23 cellular contexts compared by ENCODE assay signal in the genomic region with DNA sequence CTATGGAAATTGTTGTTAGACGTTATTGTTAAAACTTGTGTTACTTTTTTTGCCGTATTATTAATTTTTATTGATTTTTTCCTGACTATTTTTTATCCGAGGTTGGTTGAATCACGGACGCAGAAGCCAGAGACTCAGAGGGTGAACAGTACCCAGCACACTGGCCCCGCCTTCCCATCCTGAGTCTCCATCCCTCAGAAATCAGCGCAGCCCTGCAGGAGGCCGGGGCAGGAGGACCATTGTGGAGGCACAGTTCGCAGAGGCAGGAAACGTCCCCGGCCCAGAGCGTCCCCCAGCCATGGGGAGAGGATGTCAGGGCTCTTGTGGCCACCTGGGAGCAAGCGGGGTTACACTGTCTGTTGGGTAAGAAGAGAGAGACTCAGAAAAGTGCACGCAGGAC.
A peak's percentile ranks its signal among the peaks of the same experiment; 100 is the strongest.
DNase-seq lines count a peak whose midpoint lies in the region; TF ChIP-seq lines count a peak whose summit lies in the region.
"Had no signal": no experiment of that assay in that cellular context is flagged by ENCODE, and none has a peak within 500 bp of the region (broad histone marks: within the 10 kb centered on the region; RNA-seq: fewer than 3 reads in every experiment).

No MANE protein-coding gene starts in this region.

- H3K36me3 Mint-ChIP-seq in H9 (ENCODE audit: insufficient read depth in 1 of 3, low read depth in 3 of 3), result no peaks in the 10 kb centered on the region
- H3K36me3 Mint-ChIP-seq in endodermal cell (ENCODE audit: low read depth), result no peaks in the 10 kb centered on the region
- H3K36me3 Mint-ChIP-seq in osteocyte (ENCODE audit: unreplicated experiment), result no peaks in the 10 kb centered on the region
- H3K36me3 Mint-ChIP-seq: CD14-positive monocyte; CD4-positive, alpha-beta memory T cell; CD4-positive, CD25-positive, alpha-beta regulatory T cell had no signal

- H3K4me3 Mint-ChIP-seq in H9 (no peak overlapping the region), endodermal cell (no peak overlapping the region), osteocyte (ENCODE audit: unreplicated experiment) (no peak overlapping the region)
- H3K4me3 Mint-ChIP-seq: CD14-positive monocyte; CD4-positive, CD25-positive, alpha-beta regulatory T cell; CD8-positive, alpha-beta memory T cell had no signal

- H3K27me3 Mint-ChIP-seq in H9 (ENCODE audit: low read depth) (peaks cover 2% of the 10 kb centered on the region; the same call in 1 of the 2 replicates), endodermal cell (ENCODE audit: insufficient read depth) (no peaks in the 10 kb centered on the region), osteocyte (ENCODE audit: unreplicated experiment) (peaks cover 5% of the 10 kb centered on the region)
- H3K27me3 Mint-ChIP-seq: CD4-positive, CD25-positive, alpha-beta regulatory T cell had no signal

- no peaks in the 10 kb centered on the region; a peak in 1 of 5 replicates for H3K9me3 Mint-ChIP-seq in H9
- H3K9me3 Mint-ChIP-seq in endodermal cell, result no peaks in the 10 kb centered on the region
- no peaks in the 10 kb centered on the region for H3K9me3 Mint-ChIP-seq in osteocyte (ENCODE audit: unreplicated experiment)
- H3K9me3 Mint-ChIP-seq: CD8-positive, alpha-beta memory T cell had no signal

- H4K20me1 ChIP-seq in H9 (ENCODE audit: control insufficient read depth, insufficient read depth, insufficient read length), result no peaks in the 10 kb centered on the region
- H4K20me1 ChIP-seq: BLaER1 had no signal

- no peak overlapping the region for H2AK5ac ChIP-seq in H9 (ENCODE audit: insufficient read length, low read length)

- H3K4me1 Mint-ChIP-seq in H9 (no peaks in the 10 kb centered on the region), endodermal cell (no peaks in the 10 kb centered on the region), osteocyte (ENCODE audit: unreplicated experiment) (no peaks in the 10 kb centered on the region)
- H3K4me1 Mint-ChIP-seq: CD14-positive monocyte; CD4-positive, CD25-positive, alpha-beta regulatory T cell; CD8-positive, alpha-beta memory T cell had no signal

- no peak overlapping the region for H4K91ac ChIP-seq in H9 (ENCODE audit: insufficient read length, low read depth, low read length)

- no peak overlapping the region for H4K5ac ChIP-seq in H9 (ENCODE audit: insufficient read length, low read depth, low read length)

- no peak overlapping the region for H2BK120ac ChIP-seq in H9 (ENCODE audit: low read depth, low read length, poor library complexity, severe bottlenecking)

- H2AFZ ChIP-seq in H9 (ENCODE audit: low read length), result no peak overlapping the region

- no peaks in the 10 kb centered on the region for H3K23me2 ChIP-seq in H9 (ENCODE audit: insufficient read length, low read depth, low read length, poor library complexity, severe bottlenecking)

- H3K36me3 ChIP-seq in endodermal cell (ENCODE audit: control insufficient read depth, insufficient read depth, low read length), result no peaks in the 10 kb centered on the region
- H3K36me3 ChIP-seq: BE2C, BLaER1 had no signal

- H3K27ac ChIP-seq in H9 (ENCODE audit: insufficient read length, low read depth, low read length), result no peak overlapping the region
- no peak overlapping the region for H3K27ac ChIP-seq in endodermal cell (ENCODE audit: low read depth, low read length)
- H3K27ac ChIP-seq: BLaER1 had no signal

- no peak overlapping the region for H2BK5ac ChIP-seq in H9 (ENCODE audit: insufficient read length, low read length)

- WGBS in H9 (ENCODE audit: extremely low coverage, insufficient read length, low lambda C conversion rate), result no CpG with 5 or more reads among the region's 14 CpGs
- WGBS in endodermal cell (ENCODE audit: insufficient coverage in 1 of 2, insufficient read length in 1 of 2), 2 experiments, result 80 to 88% methylated on average over 2 to 13 of the region's 14 CpGs

- no peaks in the 10 kb centered on the region for H3K79me2 ChIP-seq in H9 (ENCODE audit: insufficient read depth, low read length)

- H3K23ac ChIP-seq in H9 (ENCODE audit: insufficient read length, low read depth, low read length), result no peak overlapping the region

- H3K27me3 ChIP-seq in H9 (ENCODE audit: insufficient read depth, low read length), result no peaks in the 10 kb centered on the region
- no peaks in the 10 kb centered on the region for H3K27me3 ChIP-seq in endodermal cell (ENCODE audit: control insufficient read depth, insufficient read depth, low read length, poor library complexity, severe bottlenecking)
- H3K27me3 ChIP-seq: BE2C, BLaER1 had no signal

- H3K27ac Mint-ChIP-seq in H9 (no peak overlapping the region), endodermal cell (no peak overlapping the region), osteocyte (ENCODE audit: unreplicated experiment) (no peak overlapping the region)
- H3K27ac Mint-ChIP-seq: CD14-positive monocyte; CD8-positive, alpha-beta memory T cell had no signal

- H2BK12ac ChIP-seq in H9 (ENCODE audit: insufficient read length, low read depth, low read length), result no peak overlapping the region

- H3T11ph ChIP-seq in H9 (ENCODE audit: low read length), result no peak overlapping the region

- H2BK20ac ChIP-seq in H9 (ENCODE audit: low read depth, low read length, poor library complexity, severe bottlenecking), result no peak overlapping the region

- H4K8ac ChIP-seq in H9 (replicated peaks; ENCODE audit: insufficient read length, low read depth, low read length), result no peak overlapping the region

- TF ChIP-seq CTCF in H9 (conservative IDR thresholded peaks at IDR 0.05) (no peak), endodermal cell (conservative IDR thresholded peaks at IDR 0.05) (no peak), osteocyte (IDR thresholded peaks at IDR 0.05) (no peak)

- H3K18ac ChIP-seq in H9 (ENCODE audit: insufficient read length, low read depth, low read length), result no peak overlapping the region

- H3K4me1 ChIP-seq in H9 (ENCODE audit: insufficient read depth, low read length) (no peaks in the 10 kb centered on the region), endodermal cell (ENCODE audit: control insufficient read depth, insufficient read depth, low read length) (no peaks in the 10 kb centered on the region)
- H3K4me1 ChIP-seq: BE2C, BLaER1 had no signal

- H3K4ac ChIP-seq in H9 (ENCODE audit: low read depth, low read length), result no peak overlapping the region

- no peak overlapping the region for H3K14ac ChIP-seq in H9 (ENCODE audit: insufficient read depth, low read length)

- H3K4me3 ChIP-seq in endodermal cell (ENCODE audit: low read length), result no peak overlapping the region
- H3K4me3 ChIP-seq: BLaER1, GM12878 had no signal

- H3K4me2 ChIP-seq in H9 (ENCODE audit: insufficient read depth, insufficient read length, low read length), result no peak overlapping the region
- H3K4me2 ChIP-seq: BLaER1 had no signal

- no peak overlapping the region for H2BK15ac ChIP-seq in H9 (ENCODE audit: low read depth, low read length)

- H3K9ac ChIP-seq in H9 (ENCODE audit: extremely low read depth, insufficient read length, low read length) (no peak overlapping the region), endodermal cell (ENCODE audit: extremely low read depth, low read length, poor library complexity, severe bottlenecking) (no peak overlapping the region)
- H3K9ac ChIP-seq: BLaER1 had no signal

- H3K9me3 ChIP-seq in H9 (ENCODE audit: control insufficient read depth, low read depth, low read length), result no peaks in the 10 kb centered on the region
- no peaks in the 10 kb centered on the region for H3K9me3 ChIP-seq in endodermal cell (ENCODE audit: control insufficient read depth, low read length)
- H3K9me3 ChIP-seq: BLaER1 had no signal

- H3K79me1 ChIP-seq in H9 (ENCODE audit: insufficient read depth, low read depth, low read length, poor library complexity, severe bottlenecking), result no peaks in the 10 kb centered on the region

- DNase-seq in H9, result peak; percentile 14
- DNase-seq in endodermal cell, result peak; percentile 33
- DNase-seq in osteocyte (ENCODE audit: extremely low spot score, unreplicated experiment), result peak; percentile 69
- no peak for DNase-seq in NCI-H146 (lab: John Stamatoyannopoulos, UW)
- no peak for DNase-seq in islet precursor cell
- DNase-seq: 8988T; ACHN; BE2C; C1 segment of cervical spinal cord; CD4-positive, alpha-beta memory T cell; CD4-positive, CD25-positive, alpha-beta regulatory T cell; CD8-positive, alpha-beta memory T cell; COR-L47; DMS 273 treated with DMSO at 0.1 percent for 48 hours; DMS153; DMS53; DMS79; DND-41; EL; GDM1 had no signal

- no peak overlapping the region for H3K56ac ChIP-seq in H9 (ENCODE audit: insufficient read length, low read depth, low read length)

Comparison
In these comparisons a context has a peak if more than half of its experiments do, and no peak if none do; other contexts are left out.
1. DNase-seq: peak in H9 (single experiment), endodermal cell (single experiment) and osteocyte (single experiment); none in NCI-H146 (single experiment) and islet precursor cell (single experiment).